9 cellular contexts compared by ENCODE assay signal in genomic region chr12:64256166-64256800, GRCh38. TPM values are rescaled to one million over a fixed set of nuclear protein-coding genes. Genes with fewer than 3 reads are reported as not detected.
DNase-seq lines count a peak whose midpoint lies in the region; ATAC-seq and FAIRE-seq lines count a peak whose summit lies in the region.
"Had no signal": no experiment of that assay in that cellular context is flagged by ENCODE, and none has a peak within 500 bp of the region (broad histone marks: within the 10 kb centered on the region; RNA-seq: fewer than 3 reads in every experiment).

No MANE protein-coding gene starts in this region.

- peak; percentile 60 for DNase-seq in SIG-M5 treated with dmso at 0.1 percent for 504 hours (lab: John Stamatoyannopoulos, UW; ENCODE audit: unreplicated experiment)
- no peak for DNase-seq in SIG-M5 (lab: John Stamatoyannopoulos, UW)
- DNase-seq in NCI-H1417 (lab: John Stamatoyannopoulos, UW), result peak; percentile 43 to 91 (median 81)
- DNase-seq in SW480 (ENCODE audit: low spot score), result peak; percentile 52
- DNase-seq in frontal cortex (ENCODE audit: low spot score in 2 of 2), result peak; percentile 7 to 38
- peak; percentile 80 for DNase-seq in putamen (ENCODE audit: low spot score)
- no peak for DNase-seq in stimulated activated CD4-positive, alpha-beta T cell treated with anti-CD3 and anti-CD28 coated beads, Interleukin-12 subunit alpha, Interleukin-12 subunit beta, amount 100 ng/mL, for 4 hours

- no peak for ATAC-seq in HG03196 (IDR thresholded peaks at IDR 0.05; ENCODE audit: unreplicated experiment)
- ATAC-seq: activated T-cell treated with anti-CD3 and anti-CD28 coated beads, Interleukin-2, amount 50 U/mL, for 72 hours had no signal

- peak; percentile 98 for FAIRE-seq in frontal cortex (lab: Jason Lieb, UNC)

RNA-seq across cellular contexts. Expression of gene KICS2, which starts 34.2 kb away (rescaled TPM):
- 6.5 TPM for total RNA-seq in frontal cortex

Comparison
In these comparisons a context has a peak if more than half of its experiments do, and no peak if none do; other contexts are left out.
1. DNase-seq: peak in SIG-M5 treated with dmso at 0.1 percent for 504 hours (single experiment), NCI-H1417 (3 of 3), SW480 (single experiment), frontal cortex (2 of 2) and putamen (single experiment); none in SIG-M5 (single experiment) and stimulated activated CD4-positive, alpha-beta T cell treated with anti-CD3 and anti-CD28 coated beads, Interleukin-12 subunit alpha, Interleukin-12 subunit beta, amount 100 ng/mL, for 4 hours (single experiment).